15 cellular contexts compared by ENCODE assay signal in the genomic region with DNA sequence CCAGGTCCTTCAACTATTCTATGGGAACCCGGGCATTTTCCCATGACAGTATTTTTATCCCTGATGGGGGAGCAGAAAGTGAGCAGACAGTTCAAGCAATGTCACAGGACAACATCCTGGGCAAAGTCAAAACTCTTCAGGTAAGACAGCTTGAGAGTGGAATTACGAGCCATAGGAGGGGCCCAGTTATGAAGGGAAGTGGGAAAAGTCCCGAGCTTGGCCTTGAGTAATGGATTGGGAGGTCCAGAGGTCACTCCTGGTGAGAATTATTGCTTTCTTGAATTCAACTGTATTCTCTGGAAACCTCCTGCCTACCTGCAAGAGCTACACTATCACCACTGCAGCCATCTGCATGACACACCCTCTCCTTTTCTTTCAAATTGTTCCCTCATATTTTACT.
DNase-seq lines count a peak whose midpoint lies in the region; ATAC-seq, FAIRE-seq and TF ChIP-seq lines count a peak whose summit lies in the region.
"Had no signal": no experiment of that assay in that cellular context is flagged by ENCODE, and none has a peak within 500 bp of the region (broad histone marks: within the 10 kb centered on the region; RNA-seq: fewer than 3 reads in every experiment).

No MANE protein-coding gene starts in this region.

- CTCF ChIA-PET in GM12878 (lab: Yijun Ruan, JAX): interaction anchor here (6.2 kb wide), 1 partner anchor 350 kb away, joined by 49 read pairs; a partner anchor contains a TSS

- TF ChIP-seq RAD21 in GM12878 (IDR thresholded peaks at IDR 0.05; ENCODE audit: insufficient read depth, low read depth, low read length): no peak

- H2BK15ac ChIP-seq in neuronal stem cell (ENCODE audit: low read length) (no peak overlapping the region), mesendoderm (replicated peaks; ENCODE audit: low read depth) (no peak overlapping the region)

- H2AK5ac ChIP-seq in neuronal stem cell (ENCODE audit: low read depth, low read length) (no peak overlapping the region), mesendoderm (ENCODE audit: low read length) (no peak overlapping the region)

- RAD21 ChIA-PET in GM12878 (lab: Charles Lee; ENCODE audit: unreplicated experiment): interaction anchor here (2.1 kb wide), 1 partner anchor 350 kb away, joined by 6 read pairs; a partner anchor contains a TSS

- H3K14ac ChIP-seq in neuronal stem cell (ENCODE audit: low read length): no peak overlapping the region

- H4K20me1 ChIP-seq in GM12878 (ENCODE audit: control insufficient read depth, insufficient read depth) (no peaks in the 10 kb centered on the region), hepatocyte (ENCODE audit: insufficient read depth, poor library complexity, severe bottlenecking) (no peaks in the 10 kb centered on the region)
- H4K20me1 ChIP-seq: BLaER1 had no signal

- H3K9me2 ChIP-seq in hepatocyte (replicated peaks; ENCODE audit: insufficient read depth): no peaks in the 10 kb centered on the region

- TF ChIP-seq CTCF in GM12878 (IDR thresholded peaks at IDR 0.05 in 2 of 3, conservative IDR thresholded peaks at IDR 0.05 in 1 of 3; ENCODE audit: control insufficient read depth in 2 of 3, extremely low read depth in 1 of 3, insufficient read depth in 1 of 3, low read depth in 3 of 3, low read length in 3 of 3) (no peak), hepatocyte (IDR thresholded peaks at IDR 0.05; ENCODE audit: poor library complexity) (no peak), vagina (IDR thresholded peaks at IDR 0.05) (no peak), ascending aorta (IDR thresholded peaks at IDR 0.05) (no peak)

- no peak for TF ChIP-seq EP300 in GM12878 (IDR thresholded peaks at IDR 0.05; ENCODE audit: borderline replicate concordance in 1 of 2, control insufficient read depth in 1 of 2, low read depth in 2 of 2, low read length in 2 of 2)

- H3K79me1 ChIP-seq in neuronal stem cell (ENCODE audit: low read depth, low read length): no peaks in the 10 kb centered on the region
- H3K79me1 ChIP-seq in mesendoderm (ENCODE audit: low read length): no peaks in the 10 kb centered on the region

- no peak overlapping the region for H4K5ac ChIP-seq in mesendoderm (ENCODE audit: low read length)

- H3K9ac ChIP-seq in GM12878 (ENCODE audit: control insufficient read depth, insufficient read depth, low read length): no peak overlapping the region
- no peak overlapping the region for H3K9ac ChIP-seq in neuronal stem cell (ENCODE audit: low read depth, low read length, poor library complexity)
- no peak overlapping the region for H3K9ac ChIP-seq in mesendoderm (ENCODE audit: low read length)
- H3K9ac ChIP-seq: BLaER1 had no signal

- WGBS in GM12878 (ENCODE audit: insufficient coverage, insufficient replicate concordance, low lambda C conversion rate, missing lambda C conversion rate): 10% methylated on average over 3 of the region's 3 CpGs
- 81% methylated on average over 3 of the region's 3 CpGs for WGBS in hepatocyte (ENCODE audit: low lambda C conversion rate, missing lambda C conversion rate)
- no CpG with 5 or more reads among the region's 3 CpGs for WGBS in neuronal stem cell (ENCODE audit: extremely low coverage in 2 of 2, insufficient read length in 2 of 2, insufficient replicate concordance in 1 of 2), 2 donors
- no CpG with 5 or more reads among the region's 3 CpGs for WGBS in mesendoderm (ENCODE audit: extremely low coverage, insufficient coverage, low lambda C conversion rate)

- H3K4me3 ChIP-seq in GM12878: no peak overlapping the region
- H3K4me3 ChIP-seq in hepatocyte: no peak overlapping the region
- H3K4me3 ChIP-seq in neuronal stem cell (ENCODE audit: low read length in 2 of 2): no peak overlapping the region
- no peak overlapping the region for H3K4me3 ChIP-seq in vagina
- H3K4me3 ChIP-seq in mesendoderm (ENCODE audit: low read length): no peak overlapping the region
- no peak overlapping the region for H3K4me3 ChIP-seq in ascending aorta
- H3K4me3 ChIP-seq: BLaER1 had no signal

- no peak overlapping the region for H2BK120ac ChIP-seq in neuronal stem cell (ENCODE audit: low read depth, low read length)
- H2BK120ac ChIP-seq in mesendoderm (ENCODE audit: low read depth, low read length): no peak overlapping the region

- in situ Hi-C loops in GM12878 (cut with MboI): loop anchor here (10.0 kb wide), 1 partner anchor 353 kb away; a partner anchor contains a TSS

- no peaks in the 10 kb centered on the region for H3K4me1 ChIP-seq in GM12878 (ENCODE audit: control insufficient read depth, insufficient read depth, low read length)
- no peaks in the 10 kb centered on the region for H3K4me1 ChIP-seq in hepatocyte (ENCODE audit: insufficient read depth)
- H3K4me1 ChIP-seq in neuronal stem cell (ENCODE audit: control insufficient read depth in 2 of 2, insufficient read depth in 1 of 2, low read depth in 1 of 2, low read length in 2 of 2): peaks cover 14 to 18% of the 10 kb centered on the region in 2 donors
- H3K4me1 ChIP-seq in vagina: no peaks in the 10 kb centered on the region
- no peaks in the 10 kb centered on the region for H3K4me1 ChIP-seq in mesendoderm (ENCODE audit: control insufficient read depth, low read depth, low read length)
- H3K4me1 ChIP-seq in ascending aorta: no peaks in the 10 kb centered on the region
- H3K4me1 ChIP-seq: BLaER1 had no signal

- peak; percentile 27 for FAIRE-seq in GM12878 (lab: Jason Lieb, UNC)
- FAIRE-seq: H1 had no signal

- intact Hi-C loops in GM12878 (cut with micrococcal nuclease; ENCODE audit: unreplicated experiment): no loop called here
- intact Hi-C loops in vagina (cut with DNase I): no loop called here
- intact Hi-C loops in ascending aorta (cut with DNase I): no loop called here

- SMC1A ChIA-PET in GM12878 (lab: Charles Lee; ENCODE audit: uncharacterized antibody, unreplicated experiment): no interaction called here

- no peaks in the 10 kb centered on the region for H3K79me2 ChIP-seq in GM12878 (ENCODE audit: control insufficient read depth, insufficient read depth, low read length)
- no peaks in the 10 kb centered on the region for H3K79me2 ChIP-seq in hepatocyte
- no peaks in the 10 kb centered on the region for H3K79me2 ChIP-seq in mesendoderm (ENCODE audit: control insufficient read depth, insufficient read depth, low read length)

- H3K36me3 ChIP-seq in GM12878 (ENCODE audit: control insufficient read depth in 2 of 2, insufficient read depth in 2 of 2, low read length in 1 of 2) (no peaks in the 10 kb centered on the region), hepatocyte (replicated peaks; ENCODE audit: insufficient read depth, low read depth) (no peaks in the 10 kb centered on the region), neuronal stem cell (replicated peaks in 1 of 2; ENCODE audit: control insufficient read depth in 2 of 2, insufficient read depth in 2 of 2, low read length in 2 of 2) (peaks cover 0 to 4% of the 10 kb centered on the region in 2 donors), vagina (no peaks in the 10 kb centered on the region), mesendoderm (ENCODE audit: control insufficient read depth, insufficient read depth, low read length) (no peaks in the 10 kb centered on the region), ascending aorta (no peaks in the 10 kb centered on the region)

- H4K91ac ChIP-seq in neuronal stem cell (ENCODE audit: low read depth, low read length, poor library complexity): no peak overlapping the region

- H3K4me2 ChIP-seq in GM12878 (ENCODE audit: control insufficient read depth, insufficient read depth) (no peak overlapping the region), hepatocyte (no peak overlapping the region), neuronal stem cell (ENCODE audit: insufficient read depth, low read length, poor library complexity, severe bottlenecking) (no peak overlapping the region), mesendoderm (ENCODE audit: low read length) (no peak overlapping the region)
- H3K4me2 ChIP-seq: BLaER1 had no signal

- DNase-seq in GM12878 (ENCODE audit: low read depth, low spot score): no peak
- DNase-seq in hepatocyte (ENCODE audit: low spot score): peak; percentile 26
- no peak for DNase-seq in neuronal stem cell (ENCODE audit: low spot score)
- DNase-seq in vagina (ENCODE audit: extremely low spot score in 2 of 2): no peak
- no peak for DNase-seq in T-helper 1 cell
- no peak for DNase-seq in mesendoderm
- no peak for DNase-seq in ascending aorta (ENCODE audit: low spot score in 2 of 2)
- DNase-seq: 8988T; Calu3; CD8-positive, alpha-beta T cell; DMS79 treated with DMSO at 0.1 percent for 48 hours; GF-D8; H9 had no signal

- H3K18ac ChIP-seq in neuronal stem cell (ENCODE audit: low read length): no peak overlapping the region
- no peak overlapping the region for H3K18ac ChIP-seq in mesendoderm (ENCODE audit: low read length)

- H2BK5ac ChIP-seq in neuronal stem cell (ENCODE audit: low read length): no peak overlapping the region
- no peak overlapping the region for H2BK5ac ChIP-seq in mesendoderm (ENCODE audit: low read length)

- no peak overlapping the region for H2AFZ ChIP-seq in GM12878 (ENCODE audit: control insufficient read depth, low read depth, low read length)
- H2AFZ ChIP-seq in hepatocyte: no peak overlapping the region
- no peak overlapping the region for H2AFZ ChIP-seq in neuronal stem cell (ENCODE audit: low read length)

- ATAC-seq in GM12878: no peak
- ATAC-seq: CD8-positive, alpha-beta T cell had no signal

- H3K23ac ChIP-seq in neuronal stem cell (ENCODE audit: low read depth, low read length, poor library complexity) (no peak overlapping the region), mesendoderm (ENCODE audit: low read length) (no peak overlapping the region)

- no peak overlapping the region for H3K4ac ChIP-seq in neuronal stem cell (ENCODE audit: low read length)
- no peak overlapping the region for H3K4ac ChIP-seq in mesendoderm (ENCODE audit: low read depth, low read length)

- H3K27me3 ChIP-seq in GM12878 (replicated peaks in 1 of 2; ENCODE audit: control insufficient read depth in 2 of 2, insufficient read depth in 2 of 2, low read length in 1 of 2) (no peaks in the 10 kb centered on the region), hepatocyte (no peaks in the 10 kb centered on the region), neuronal stem cell (ENCODE audit: control insufficient read depth in 3 of 3, insufficient read depth in 3 of 3, low read depth in 1 of 3, low read length in 3 of 3) (no peaks in the 10 kb centered on the region), vagina (no peaks in the 10 kb centered on the region), mesendoderm (ENCODE audit: insufficient read depth, low read length, poor library complexity) (no peaks in the 10 kb centered on the region), ascending aorta (no peaks in the 10 kb centered on the region)
- H3K27me3 ChIP-seq: BLaER1 had no signal

- H4K8ac ChIP-seq in neuronal stem cell (ENCODE audit: low read depth, low read length) (no peak overlapping the region), mesendoderm (ENCODE audit: low read depth, low read length) (no peak overlapping the region)

- H2BK12ac ChIP-seq in neuronal stem cell (ENCODE audit: low read length): no peak overlapping the region

- no peaks in the 10 kb centered on the region for H3K9me3 ChIP-seq in GM12878 (replicated peaks; ENCODE audit: control insufficient read depth, insufficient read depth, low read length)
- no peaks in the 10 kb centered on the region for H3K9me3 ChIP-seq in hepatocyte (ENCODE audit: low read depth)
- H3K9me3 ChIP-seq in neuronal stem cell (replicated peaks in 1 of 2; ENCODE audit: control insufficient read depth in 2 of 2, insufficient read depth in 1 of 2, low read depth in 1 of 2, low read length in 2 of 2): peaks cover 0 to 2% of the 10 kb centered on the region in 2 donors
- no peaks in the 10 kb centered on the region for H3K9me3 ChIP-seq in vagina
- H3K9me3 ChIP-seq in ascending aorta: no peaks in the 10 kb centered on the region

- POLR2A ChIA-PET in GM12878 (lab: Charles Lee): interaction anchor here (1.4 kb wide), 1 partner anchor 350 kb away, joined by 4 read pairs; a partner anchor contains a TSS

- no peak overlapping the region for H3K27ac ChIP-seq in GM12878 (ENCODE audit: control insufficient read depth, insufficient read depth)
- H3K27ac ChIP-seq in hepatocyte: peak overlapping the region; percentile 54
- peak overlapping the region; percentile 15 for H3K27ac ChIP-seq in neuronal stem cell (replicated peaks; ENCODE audit: low read length)
- no peak overlapping the region for H3K27ac ChIP-seq in vagina
- H3K27ac ChIP-seq in mesendoderm (ENCODE audit: low read depth, low read length): no peak overlapping the region
- H3K27ac ChIP-seq in ascending aorta: no peak overlapping the region
- H3K27ac ChIP-seq: BLaER1 had no signal

- H3K56ac ChIP-seq in mesendoderm (ENCODE audit: low read length): no peak overlapping the region

- TF ChIP-seq POLR2A in GM12878 (IDR thresholded peaks at IDR 0.05; ENCODE audit: low read depth, low read length) (no peak), vagina (IDR thresholded peaks at IDR 0.05) (no peak)

- no TSS peak for BruUV-seq in GM12878 (replicated peaks; lab: Mats Ljungman, UMichigan)

Comparison
In these comparisons a context has a peak if more than half of its experiments do, and no peak if none do; other contexts are left out.
1. H3K27ac ChIP-seq: peak in hepatocyte (single experiment) and neuronal stem cell (single experiment); none in GM12878 (single experiment), vagina (single experiment), mesendoderm (single experiment) and ascending aorta (0 of 2).